In the genomic region with DNA sequence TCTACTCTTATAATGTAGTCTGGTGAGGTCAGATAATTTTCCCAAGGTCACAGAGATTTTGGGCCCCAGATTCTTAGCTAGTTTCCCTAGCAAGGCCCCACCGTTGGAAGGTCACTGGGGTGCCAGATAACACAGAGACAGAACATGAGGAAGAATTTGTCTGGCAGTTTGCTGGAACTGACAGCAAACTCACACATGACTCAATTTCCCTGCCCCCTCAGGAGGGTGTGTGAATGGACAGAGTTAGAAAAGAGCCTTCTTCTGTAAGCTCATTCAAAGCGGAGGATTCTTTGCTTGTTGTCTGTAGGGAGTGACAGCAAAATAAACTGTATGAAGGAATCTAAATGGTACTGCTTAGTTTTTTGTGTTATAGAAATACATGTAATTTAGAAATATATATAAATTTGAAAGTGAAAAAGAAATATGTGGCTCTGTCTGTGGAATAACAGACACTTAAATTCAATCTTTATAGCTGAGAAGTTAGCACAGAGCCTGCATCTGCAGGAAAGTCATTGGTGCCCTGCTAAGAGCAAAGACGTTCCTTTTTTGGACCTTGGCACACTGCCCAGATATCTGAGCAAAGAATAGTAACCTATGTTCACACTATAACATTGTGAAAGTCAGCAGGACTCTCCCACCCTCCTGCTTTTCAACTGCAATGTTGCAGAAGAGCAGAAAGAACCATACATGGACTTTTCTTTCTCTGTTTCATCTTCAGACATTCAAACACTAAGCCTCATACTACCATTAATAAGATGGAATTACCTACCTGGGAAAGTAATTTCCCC, we compare ENCODE assay signal across 8 cellular contexts. TPM values are rescaled to one million over a fixed set of nuclear protein-coding genes. Genes with fewer than 3 reads are reported as not detected.
DNase-seq lines count a peak whose midpoint lies in the region; ATAC-seq and TF ChIP-seq lines count a peak whose summit lies in the region.

No MANE protein-coding gene starts in this region.

- DNase-seq in activated CD4-positive, alpha-beta T cell treated with anti-CD3 and anti-CD28 coated beads for 36 hours = peak; percentile 17
- DNase-seq in activated CD4-positive, alpha-beta T cell treated with anti-CD3 and anti-CD28 coated beads, Interleukin-2, amount 50 U/mL, for 4 hours = no peak
- DNase-seq in NOMO-1 (lab: John Stamatoyannopoulos, UW; ENCODE audit: unreplicated experiment in 2 of 2) = peak; percentile 58 to 90
- DNase-seq in esophagus muscularis mucosa (ENCODE audit: extremely low spot score) = no peak
- no peak for DNase-seq in amniotic stem cell (lab: John Stamatoyannopoulos, UW)
- no peak for DNase-seq in NCI-H526 treated with DMSO at 0.1 percent for 48 hours (lab: John Stamatoyannopoulos, UW)
- DNase-seq in AG20443 (ENCODE audit: low spot score) = no peak

- TF ChIP-seq CTCF in esophagus muscularis mucosa (IDR thresholded peaks at IDR 0.05) = no peak

- WGBS in esophagus muscularis mucosa = 35% methylated on average over 3 of the region's 3 CpGs

- H3K4me3 ChIP-seq in esophagus muscularis mucosa = peak overlapping the region in 3 of 4 donors; percentile 3 to 92 (median 88)
- H3K4me3 ChIP-seq in rectal smooth muscle tissue (ENCODE audit: low read length) = no peak overlapping the region

- H3K4me1 ChIP-seq in esophagus muscularis mucosa = peaks cover 15 to 76% (median 67%) of the 10 kb centered on the region in 4 donors
- peaks cover 20% of the 10 kb centered on the region for H3K4me1 ChIP-seq in rectal smooth muscle tissue (ENCODE audit: control insufficient read depth, insufficient read depth, low read length)

- intact Hi-C loops in activated CD4-positive, alpha-beta T cell treated with anti-CD3 and anti-CD28 coated beads for 36 hours (cut with DNase I, micrococcal nuclease) = no loop called here
- intact Hi-C loops in esophagus muscularis mucosa (cut with DNase I) = no loop called here

- H3K27me3 Mint-ChIP-seq in activated CD4-positive, alpha-beta T cell treated with anti-CD3 and anti-CD28 coated beads for 36 hours = no peaks in the 10 kb centered on the region

- no peak overlapping the region for H3K9ac ChIP-seq in rectal smooth muscle tissue (ENCODE audit: low read length)

- H3K27me3 ChIP-seq in esophagus muscularis mucosa = no peaks in the 10 kb centered on the region
- H3K27me3 ChIP-seq in rectal smooth muscle tissue (ENCODE audit: control insufficient read depth, insufficient read depth, low read length) = no peaks in the 10 kb centered on the region

- H3K36me3 ChIP-seq in esophagus muscularis mucosa (peaks cover 0 to 21% (median 9%) of the 10 kb centered on the region in 4 donors), rectal smooth muscle tissue (ENCODE audit: control insufficient read depth, insufficient read depth, low read length) (peaks cover 2% of the 10 kb centered on the region)

- no peak for TF ChIP-seq POLR2A in esophagus muscularis mucosa (IDR thresholded peaks at IDR 0.05; ENCODE audit: low read depth)

- peaks cover 40% of the 10 kb centered on the region for H3K4me1 Mint-ChIP-seq in activated CD4-positive, alpha-beta T cell treated with anti-CD3 and anti-CD28 coated beads for 36 hours

- no peak overlapping the region for H3K27ac Mint-ChIP-seq in activated CD4-positive, alpha-beta T cell treated with anti-CD3 and anti-CD28 coated beads for 36 hours

- H3K9me3 Mint-ChIP-seq in activated CD4-positive, alpha-beta T cell treated with anti-CD3 and anti-CD28 coated beads for 36 hours (ENCODE audit: low read depth) = no peaks in the 10 kb centered on the region

- CTCF ChIA-PET in activated CD4-positive, alpha-beta T cell treated with anti-CD3 and anti-CD28 coated beads for 36 hours (lab: Charles Lee) = interaction anchor here (0.7 to 1.2 kb wide), 5 partner anchors 9 to 746 kb away, joined by 3 to 4 read pairs (median 3); no protein-coding TSS in a partner anchor

- H3K27ac ChIP-seq in esophagus muscularis mucosa (replicated peaks in 1 of 4) (peak overlapping the region; percentile 65 to 93 (median 88)), rectal smooth muscle tissue (ENCODE audit: low read depth, low read length) (peak overlapping the region; percentile 89)

- POLR2A ChIA-PET in activated CD4-positive, alpha-beta T cell treated with anti-CD3 and anti-CD28 coated beads for 36 hours (lab: Charles Lee) = no interaction called here

- no peak for TF ChIP-seq EP300 in esophagus muscularis mucosa (IDR thresholded peaks at IDR 0.05)

- peaks cover 27% of the 10 kb centered on the region for H3K36me3 Mint-ChIP-seq in activated CD4-positive, alpha-beta T cell treated with anti-CD3 and anti-CD28 coated beads for 36 hours (ENCODE audit: low read depth)

- no peak for ATAC-seq in activated CD4-positive, alpha-beta T cell treated with anti-CD3 and anti-CD28 coated beads for 36 hours

- H3K9me3 ChIP-seq in esophagus muscularis mucosa = no peaks in the 10 kb centered on the region

- H3K4me3 Mint-ChIP-seq in activated CD4-positive, alpha-beta T cell treated with anti-CD3 and anti-CD28 coated beads for 36 hours = peak overlapping the region; percentile 100

RNA-seq across cellular contexts. Expression of a gene that starts 2.1 kb away (rescaled TPM):
- total RNA-seq in activated CD4-positive, alpha-beta T cell treated with anti-CD3 and anti-CD28 coated beads for 36 hours = 100 to 1,000 TPM; 212 to 265 TPM
- total RNA-seq in esophagus muscularis mucosa = 100 to 1,000 TPM; 169 to 206 (median 182) TPM

RNA-seq across cellular contexts. Expression of a gene that starts 2.5 kb away (rescaled TPM):
- total RNA-seq in activated CD4-positive, alpha-beta T cell treated with anti-CD3 and anti-CD28 coated beads for 36 hours = 1 to 10 TPM; 6.5 to 8.2 TPM
- total RNA-seq in esophagus muscularis mucosa = 10 to 100 TPM in 3 of 4 donors, 1 to 10 TPM in 1; 7.8 to 23.7 (median 10.7) TPM

Comparison
In these comparisons a context has a peak if more than half of its experiments do, and no peak if none do; other contexts are left out.
1. DNase-seq: peak in activated CD4-positive, alpha-beta T cell treated with anti-CD3 and anti-CD28 coated beads for 36 hours (single experiment) and NOMO-1 (2 of 2); none in activated CD4-positive, alpha-beta T cell treated with anti-CD3 and anti-CD28 coated beads, Interleukin-2, amount 50 U/mL, for 4 hours (0 of 2), esophagus muscularis mucosa (single experiment), amniotic stem cell (single experiment), NCI-H526 treated with DMSO at 0.1 percent for 48 hours (single experiment) and AG20443 (single experiment).